8 cellular contexts compared by ENCODE assay signal in the genomic region with DNA sequence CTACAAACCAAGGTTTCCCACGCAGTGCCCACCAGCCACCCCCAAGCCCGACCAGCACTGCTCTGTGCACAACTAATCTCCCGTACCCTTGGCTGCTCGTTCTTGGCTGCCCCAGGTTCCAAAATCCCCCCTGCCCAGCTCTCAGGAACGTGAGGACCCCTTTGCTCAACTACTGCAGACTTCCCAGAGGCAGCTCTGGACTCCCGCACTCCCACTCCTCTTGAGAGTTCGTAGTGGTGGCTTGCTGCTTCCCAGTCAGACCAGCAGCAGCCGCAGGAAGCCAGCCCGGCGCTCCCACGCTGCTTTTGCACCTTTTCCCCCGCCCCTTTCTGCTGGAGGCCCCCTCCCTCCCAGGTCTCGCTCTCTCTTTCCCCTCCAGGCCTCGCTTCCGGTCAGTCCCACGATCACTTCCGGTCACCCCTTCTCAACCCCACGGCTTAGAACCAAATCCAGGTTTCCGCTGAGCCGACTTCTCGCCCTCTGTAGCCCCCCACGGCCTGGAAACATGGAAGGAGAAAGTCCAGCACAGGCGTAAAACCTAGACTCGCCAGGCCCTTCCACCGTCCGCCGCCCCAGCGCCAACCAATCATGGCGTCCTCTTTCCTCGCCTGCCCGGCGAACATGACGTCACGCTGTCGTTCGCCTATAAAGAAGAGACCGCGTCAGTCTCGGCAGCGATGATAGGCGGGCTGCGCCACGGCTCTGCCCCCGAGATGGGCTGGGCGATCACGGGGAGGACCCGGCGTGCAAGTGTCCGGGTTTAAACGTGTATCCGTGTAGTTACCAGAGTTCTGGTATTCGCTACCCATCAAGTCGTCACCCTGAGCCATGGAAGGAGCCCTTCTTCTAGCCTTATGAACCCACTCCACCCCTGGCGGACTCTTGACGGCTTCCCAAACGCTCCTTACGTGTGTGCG. TPM values are rescaled to one million over a fixed set of nuclear protein-coding genes. Genes with fewer than 3 reads are reported as not detected.
DNase-seq lines count a peak whose midpoint lies in the region; ATAC-seq and TF ChIP-seq lines count a peak whose summit lies in the region.

A gene with protein sequence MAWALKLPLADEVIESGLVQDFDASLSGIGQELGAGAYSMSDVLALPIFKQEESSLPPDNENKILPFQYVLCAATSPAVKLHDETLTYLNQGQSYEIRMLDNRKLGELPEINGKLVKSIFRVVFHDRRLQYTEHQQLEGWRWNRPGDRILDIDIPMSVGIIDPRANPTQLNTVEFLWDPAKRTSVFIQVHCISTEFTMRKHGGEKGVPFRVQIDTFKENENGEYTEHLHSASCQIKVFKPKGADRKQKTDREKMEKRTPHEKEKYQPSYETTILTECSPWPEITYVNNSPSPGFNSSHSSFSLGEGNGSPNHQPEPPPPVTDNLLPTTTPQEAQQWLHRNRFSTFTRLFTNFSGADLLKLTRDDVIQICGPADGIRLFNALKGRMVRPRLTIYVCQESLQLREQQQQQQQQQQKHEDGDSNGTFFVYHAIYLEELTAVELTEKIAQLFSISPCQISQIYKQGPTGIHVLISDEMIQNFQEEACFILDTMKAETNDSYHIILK (minus strand): TSS at position 621 of the 917 bp plus-strand sequence. CDS start 713 bp downstream, outside the sequence.

- H3K36me3 ChIP-seq in smooth muscle cell (ENCODE audit: low read depth): no peaks in the 10 kb centered on the region

- peaks cover 4% of the 10 kb centered on the region for H3K36me3 Mint-ChIP-seq in activated B cell treated with CpG ODN at 0.5 μM for 24 hours (ENCODE audit: low read depth)

- peaks cover 42% of the 10 kb centered on the region for H3K79me2 ChIP-seq in smooth muscle cell (ENCODE audit: low read depth)

- TF ChIP-seq CTCF in activated B cell treated with CpG ODN at 0.5 μM for 24 hours (IDR thresholded peaks at IDR 0.05): no peak
- no peak for TF ChIP-seq CTCF in cardiac fibroblast (IDR thresholded peaks at IDR 0.05; ENCODE audit: low read depth, low read length)
- TF ChIP-seq CTCF in smooth muscle cell (IDR thresholded peaks at IDR 0.05; ENCODE audit: borderline replicate concordance, insufficient read depth, poor library complexity, severe bottlenecking): no peak

- peaks cover 9% of the 10 kb centered on the region for H3K4me1 Mint-ChIP-seq in activated B cell treated with CpG ODN at 0.5 μM for 24 hours

- in situ Hi-C loops in ACHN (cut with HindIII; ENCODE audit: low pct_ligation_motif_present, low pct_unique_long_range_greater_than_20kb, low sequenced_read_pairs): no loop called here

- intact Hi-C loops in activated B cell treated with CpG ODN at 0.5 μM for 24 hours (cut with micrococcal nuclease): loop anchor here (1.0 to 5.0 kb wide), 7 partner anchors 16 to 250 kb away; a partner anchor contains a TSS

- H3K27me3 Mint-ChIP-seq in activated B cell treated with CpG ODN at 0.5 μM for 24 hours: no peaks in the 10 kb centered on the region

- DNase-seq in ACHN (peak; percentile 100), NCI-H345 (lab: John Stamatoyannopoulos, UW) (peak; percentile 85), activated B cell treated with CpG ODN at 0.5 μM for 24 hours (peak; percentile 84), cardiac fibroblast (ENCODE audit: low read depth in 2 of 2) (peak; percentile 97 to 98), iPS-NIHi7 (ENCODE audit: extremely low spot score) (peak; percentile 98), smooth muscle cell (lab: John Stamatoyannopoulos, UW; ENCODE audit: unreplicated experiment) (peak; percentile 95)

- peak within 1 kb of the TSS; percentile 89 for H3K4me2 ChIP-seq in smooth muscle cell

- peak within 1 kb of the TSS; percentile 68 for H3K27ac Mint-ChIP-seq in activated B cell treated with CpG ODN at 0.5 μM for 24 hours

- H3K4me3 Mint-ChIP-seq in activated B cell treated with CpG ODN at 0.5 μM for 24 hours: peak within 1 kb of the TSS; percentile 77

- H3K9me3 ChIP-seq in smooth muscle cell (replicated peaks; ENCODE audit: low read depth): no peaks in the 10 kb centered on the region

- peaks cover 23% of the 10 kb centered on the region for H4K20me1 ChIP-seq in smooth muscle cell (ENCODE audit: low read depth)

- peak within 1 kb of the TSS; percentile 98 for H3K27ac ChIP-seq in smooth muscle cell (ENCODE audit: low read depth)

- peak within 1 kb of the TSS; percentile 84 for H2AFZ ChIP-seq in smooth muscle cell (ENCODE audit: low read depth)

- H3K4me1 ChIP-seq in smooth muscle cell (ENCODE audit: low read depth): peaks cover 4% of the 10 kb centered on the region

- ATAC-seq in GM18873 (IDR thresholded peaks at IDR 0.05; ENCODE audit: low FRiP score, unreplicated experiment) (peak; percentile 73), HG03135 (IDR thresholded peaks at IDR 0.05; ENCODE audit: unreplicated experiment) (peak; percentile 95), activated B cell treated with CpG ODN at 0.5 μM for 24 hours (ENCODE audit: low read depth) (peak; percentile 98)

- no peaks in the 10 kb centered on the region for H3K9me3 Mint-ChIP-seq in activated B cell treated with CpG ODN at 0.5 μM for 24 hours

- H3K27me3 ChIP-seq in smooth muscle cell (ENCODE audit: low read depth): no peaks in the 10 kb centered on the region

- H3F3A ChIP-seq in smooth muscle cell (ENCODE audit: low read depth): no peaks in the 10 kb centered on the region

- CTCF ChIA-PET in activated B cell treated with CpG ODN at 0.5 μM for 24 hours (lab: Charles Lee): no interaction called here

- H3K4me3 ChIP-seq in cardiac fibroblast (replicated peaks in 1 of 2; ENCODE audit: low read depth in 2 of 2, low read length in 2 of 2): peak within 1 kb of the TSS; percentile 77 to 84
- peak within 1 kb of the TSS; percentile 77 for H3K4me3 ChIP-seq in smooth muscle cell

- 2% methylated on average over 58 of the region's 58 CpGs for WGBS in smooth muscle cell (ENCODE audit: low lambda C conversion rate)

- POLR2A ChIA-PET in activated B cell treated with CpG ODN at 0.5 μM for 24 hours (lab: Charles Lee): interaction anchor here (0.6 to 3.6 kb wide), 5 partner anchors 16 to 247 kb away, joined by 4 to 20 read pairs (median 5); a partner anchor contains a TSS

- peak within 1 kb of the TSS; percentile 98 for H3K9ac ChIP-seq in smooth muscle cell (ENCODE audit: low read depth)

RNA-seq across cellular contexts. Expression of the gene that starts here (rescaled TPM):
- total RNA-seq in activated B cell treated with CpG ODN at 0.5 μM for 24 hours (34.9 and 36.7 TPM in 2 replicates), smooth muscle cell (12.4 and 13.4 TPM in 2 replicates)
- polyA plus RNA-seq in smooth muscle cell: 8.8 and 16.2 TPM in 2 replicates

Comparison
In these comparisons a context has a peak if more than half of its experiments do, and no peak if none do; other contexts are left out.
1. Peak in every context shown above with its lines: DNase-seq, ATAC-seq, H3K4me3 ChIP-seq and H3K27ac ChIP-seq.